In the genomic region with DNA sequence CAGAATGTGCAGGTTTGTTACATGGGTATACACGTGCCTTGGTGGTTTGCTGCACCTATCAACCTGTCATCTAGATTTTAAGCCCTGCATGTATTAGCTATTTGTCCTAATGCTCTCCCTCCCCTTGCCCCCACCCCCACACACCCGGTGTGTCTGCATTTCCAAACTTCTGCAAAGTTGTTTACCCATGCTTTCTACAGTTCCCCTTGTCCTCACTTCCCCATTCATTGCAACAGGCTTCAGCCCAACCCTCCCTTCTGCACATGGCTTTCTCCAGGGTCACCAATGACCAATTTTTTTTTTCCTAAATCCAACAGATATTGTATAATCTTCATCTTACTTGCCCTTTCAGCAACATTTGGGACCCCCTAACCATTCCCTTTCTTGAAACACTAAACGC, we compare ENCODE assay signal across 14 cellular contexts. TPM values are rescaled to one million over a fixed set of nuclear protein-coding genes. Genes with fewer than 3 reads are reported as not detected.
DNase-seq lines count a peak whose midpoint lies in the region; ATAC-seq and TF ChIP-seq lines count a peak whose summit lies in the region.
"Had no signal": no experiment of that assay in that cellular context is flagged by ENCODE, and none has a peak within 500 bp of the region (broad histone marks: within the 10 kb centered on the region; RNA-seq: fewer than 3 reads in every experiment).

No MANE protein-coding gene starts in this region.

- TF ChIP-seq CTCF in Calu3 (IDR thresholded peaks at IDR 0.05; ENCODE audit: unreplicated experiment) (no peak), nephron progenitor cell (IDR thresholded peaks at IDR 0.05) (no peak), esophagus squamous epithelium (IDR thresholded peaks at IDR 0.05) (no peak)

- DNase-seq in Calu3 = no peak
- peak; percentile 62 for DNase-seq in NOMO-1 treated with DMSO at 0.1 percent for 48 hours (lab: John Stamatoyannopoulos, UW; ENCODE audit: unreplicated experiment)
- DNase-seq in fibroblast of gingiva (ENCODE audit: low read depth) = peak; percentile 57
- no peak for DNase-seq in nephron progenitor cell
- DNase-seq in activated T-cell treated with anti-CD3 and anti-CD28 coated beads, Interleukin-2, amount 50 U/mL, for 72 hours = no peak
- DNase-seq in effector memory CD8-positive, alpha-beta T cell = no peak
- no peak for DNase-seq in esophagus squamous epithelium (lab: John Stamatoyannopoulos, UW)
- DNase-seq: activated CD8-positive, alpha-beta memory T cell treated with anti-CD3 and anti-CD28 coated beads, Interleukin-2, amount 50 U/mL, for 4 hours; NK-92 treated with Interleukin-12 subunit alpha and Interleukin-12 subunit beta, amount 100 ng/mL, for 24 hours; SK-N-SH; testis had no signal

- H3K36me3 ChIP-seq in esophagus squamous epithelium = peaks cover 0 to 40% (median 11%) of the 10 kb centered on the region in 3 donors

- no peak for ATAC-seq in activated T-cell treated with anti-CD3 and anti-CD28 coated beads, Interleukin-2, amount 50 U/mL, for 72 hours (replicated peaks in 1 of 2)
- ATAC-seq in effector memory CD8-positive, alpha-beta T cell (replicated peaks) = no peak
- ATAC-seq in GM19455 (IDR thresholded peaks at IDR 0.05; ENCODE audit: unreplicated experiment) = no peak
- ATAC-seq: WTC11 had no signal

- H3K9me3 Mint-ChIP-seq in Calu3 (ENCODE audit: low read depth, unreplicated experiment) (no peaks in the 10 kb centered on the region), nephron progenitor cell (peaks cover 13% of the 10 kb centered on the region)
- peaks cover 1 to 2% of the 10 kb centered on the region in 2 donors for H3K9me3 Mint-ChIP-seq in activated T-cell treated with anti-CD3 and anti-CD28 coated beads, Interleukin-2, amount 50 U/mL, for 72 hours
- peaks cover 0 to 3% of the 10 kb centered on the region in 2 donors for H3K9me3 Mint-ChIP-seq in effector memory CD8-positive, alpha-beta T cell
- H3K9me3 Mint-ChIP-seq: central memory CD8-positive, alpha-beta T cell had no signal

- intact Hi-C loops in Calu3 (cut with micrococcal nuclease; ENCODE audit: unreplicated experiment) (no loop called here), esophagus squamous epithelium (cut with DNase I) (no loop called here)

- H3K4me3 Mint-ChIP-seq in Calu3 (ENCODE audit: low read depth, unreplicated experiment) (no peak overlapping the region), nephron progenitor cell (no peak overlapping the region)
- H3K4me3 Mint-ChIP-seq in activated T-cell treated with anti-CD3 and anti-CD28 coated beads, Interleukin-2, amount 50 U/mL, for 72 hours = peak overlapping the region in 1 of 2 donors; percentile 16
- H3K4me3 Mint-ChIP-seq in effector memory CD8-positive, alpha-beta T cell = no peak overlapping the region
- H3K4me3 Mint-ChIP-seq: WTC11 had no signal

- no peak overlapping the region for H3K4me3 ChIP-seq in esophagus squamous epithelium
- H3K4me3 ChIP-seq: testis had no signal

- H3K27me3 Mint-ChIP-seq in Calu3 (ENCODE audit: unreplicated experiment) (no peaks in the 10 kb centered on the region), nephron progenitor cell (ENCODE audit: low read depth, poor library complexity) (no peaks in the 10 kb centered on the region)
- H3K27me3 Mint-ChIP-seq in activated T-cell treated with anti-CD3 and anti-CD28 coated beads, Interleukin-2, amount 50 U/mL, for 72 hours (ENCODE audit: low read depth) = no peaks in the 10 kb centered on the region
- H3K27me3 Mint-ChIP-seq in effector memory CD8-positive, alpha-beta T cell = no peaks in the 10 kb centered on the region
- H3K27me3 Mint-ChIP-seq: central memory CD8-positive, alpha-beta T cell had no signal

- no peak for TF ChIP-seq POLR2A in esophagus squamous epithelium (IDR thresholded peaks at IDR 0.05)

- no peaks in the 10 kb centered on the region for H3K27me3 ChIP-seq in esophagus squamous epithelium
- H3K27me3 ChIP-seq: testis had no signal

- no TSS peak for BruUV-seq in Calu3 (replicated peaks; lab: Mats Ljungman, UMichigan)

- CTCF ChIA-PET in Calu3 (lab: Charles Lee) = interaction anchor here (0.6 kb wide), 1 partner anchor 11 kb away, joined by 3 read pairs; no protein-coding TSS in a partner anchor

- 63% methylated on average over 3 of the region's 3 CpGs for WGBS in esophagus squamous epithelium, 2 donors

- H3K4me1 Mint-ChIP-seq in Calu3 (ENCODE audit: low read depth, unreplicated experiment) = no peaks in the 10 kb centered on the region
- H3K4me1 Mint-ChIP-seq in nephron progenitor cell = no peaks in the 10 kb centered on the region
- H3K4me1 Mint-ChIP-seq in activated T-cell treated with anti-CD3 and anti-CD28 coated beads, Interleukin-2, amount 50 U/mL, for 72 hours (ENCODE audit: low read depth) = peaks cover 33% of the 10 kb centered on the region
- H3K4me1 Mint-ChIP-seq in effector memory CD8-positive, alpha-beta T cell (ENCODE audit: low read depth in 2 of 2) = peaks cover 17 to 30% of the 10 kb centered on the region in 2 donors
- H3K4me1 Mint-ChIP-seq: WTC11 had no signal

- H3K27ac Mint-ChIP-seq in Calu3 (ENCODE audit: unreplicated experiment) (peak overlapping the region; percentile 7), nephron progenitor cell (peak overlapping the region; percentile 77)
- no peak overlapping the region for H3K27ac Mint-ChIP-seq in activated T-cell treated with anti-CD3 and anti-CD28 coated beads, Interleukin-2, amount 50 U/mL, for 72 hours
- peak overlapping the region in 1 of 2 donors; percentile 85 for H3K27ac Mint-ChIP-seq in effector memory CD8-positive, alpha-beta T cell
- H3K27ac Mint-ChIP-seq: WTC11 had no signal

- H3K4me1 ChIP-seq in esophagus squamous epithelium = peaks cover 0 to 27% (median 0%) of the 10 kb centered on the region in 3 donors
- H3K4me1 ChIP-seq: testis had no signal

- peaks cover 0 to 18% (median 13%) of the 10 kb centered on the region in 3 donors for H3K9me3 ChIP-seq in esophagus squamous epithelium
- H3K9me3 ChIP-seq: SK-N-SH, testis had no signal

- H3K36me3 Mint-ChIP-seq in Calu3 (ENCODE audit: insufficient read depth, unreplicated experiment) (peaks cover 13% of the 10 kb centered on the region), nephron progenitor cell (ENCODE audit: low read depth) (peaks cover 41% of the 10 kb centered on the region)
- peaks cover 12 to 21% of the 10 kb centered on the region in 2 donors for H3K36me3 Mint-ChIP-seq in activated T-cell treated with anti-CD3 and anti-CD28 coated beads, Interleukin-2, amount 50 U/mL, for 72 hours (ENCODE audit: insufficient read depth in 2 of 2)
- H3K36me3 Mint-ChIP-seq in effector memory CD8-positive, alpha-beta T cell (ENCODE audit: insufficient read depth) = peaks cover 13% of the 10 kb centered on the region

- no peak overlapping the region for H3K27ac ChIP-seq in esophagus squamous epithelium
- H3K27ac ChIP-seq: testis had no signal

RNA-seq across cellular contexts. Expression of a gene that starts 32.0 kb away (rescaled TPM):
- total RNA-seq in Calu3 (2022) (107 and 115 TPM in 2 replicates), esophagus squamous epithelium (10 to 100 TPM; 53.7 to 96.4 (median 59.9) TPM)
- total RNA-seq in activated T-cell treated with anti-CD3 and anti-CD28 coated beads, Interleukin-2, amount 50 U/mL, for 72 hours = 100 to 1,000 TPM; 162 to 184 TPM

Comparison
In these comparisons a context has a peak if more than half of its experiments do, and no peak if none do; other contexts are left out.
1. DNase-seq: peak in NOMO-1 treated with DMSO at 0.1 percent for 48 hours (single experiment) and fibroblast of gingiva (single experiment); none in Calu3 (single experiment), nephron progenitor cell (single experiment), activated T-cell treated with anti-CD3 and anti-CD28 coated beads, Interleukin-2, amount 50 U/mL, for 72 hours (0 of 2), effector memory CD8-positive, alpha-beta T cell (0 of 3) and esophagus squamous epithelium (single experiment).